ENCODE assay signal across 25 cellular contexts in the genomic region with DNA sequence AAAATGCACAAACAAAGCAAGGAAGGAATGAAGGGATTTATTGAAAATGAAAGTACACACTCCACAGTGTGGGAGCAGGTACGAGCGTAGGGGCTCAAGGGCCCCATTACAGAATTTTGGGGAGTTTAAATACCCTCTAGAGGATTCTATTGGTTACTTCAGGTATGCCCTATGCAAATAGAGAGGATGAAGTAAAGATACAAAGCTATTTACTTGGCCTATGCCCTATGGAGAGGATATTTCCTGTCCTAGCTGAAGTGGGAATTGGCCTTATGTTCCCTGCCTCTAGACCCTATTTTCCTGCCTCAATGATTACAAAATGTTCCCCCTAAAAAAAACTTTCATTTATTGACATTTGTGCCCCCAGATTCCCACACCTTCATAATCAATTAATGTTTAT. TPM values are rescaled to one million over a fixed set of nuclear protein-coding genes. Genes with fewer than 3 reads are reported as not detected.
DNase-seq lines count a peak whose midpoint lies in the region; ATAC-seq, FAIRE-seq and TF ChIP-seq lines count a peak whose summit lies in the region.
"Had no signal": no experiment of that assay in that cellular context is flagged by ENCODE, and none has a peak within 500 bp of the region (broad histone marks: within the 10 kb centered on the region; RNA-seq: fewer than 3 reads in every experiment).

No MANE protein-coding gene starts in this region.

- H2AFZ ChIP-seq in HepG2 (ENCODE audit: low read length), result no peak overlapping the region

- H3K9ac ChIP-seq in HepG2 (ENCODE audit: insufficient read depth, low read depth, low read length), result no peak overlapping the region
- H3K9ac ChIP-seq: BLaER1 had no signal

- H3K4me3 ChIP-seq in HepG2 (replicated peaks in 1 of 3; ENCODE audit: insufficient read depth in 1 of 3, low read depth in 2 of 3, low read length in 3 of 3) (no peak overlapping the region), right lobe of liver (no peak overlapping the region), gastroesophageal sphincter (no peak overlapping the region)
- H3K4me3 ChIP-seq: BLaER1, HAP-1 had no signal

- no TSS peak for BruUV-seq in HepG2 (replicated peaks; lab: Mats Ljungman, UMichigan)

- TF ChIP-seq POLR2A in HepG2 (IDR thresholded peaks at IDR 0.05; ENCODE audit: insufficient read depth in 1 of 2, low read depth in 2 of 2, low read length in 2 of 2), result no peak
- no peak for TF ChIP-seq POLR2A in right lobe of liver (IDR thresholded peaks at IDR 0.05)
- TF ChIP-seq POLR2A in gastroesophageal sphincter (IDR thresholded peaks at IDR 0.05), result no peak

- no peaks in the 10 kb centered on the region for H3K27me3 Mint-ChIP-seq in WTC11 (ENCODE audit: low read depth)

- peaks cover 15% of the 10 kb centered on the region for H3K4me1 Mint-ChIP-seq in WTC11
- H3K4me1 Mint-ChIP-seq: CD4-positive, CD25-positive, alpha-beta regulatory T cell had no signal

- H3K4me1 ChIP-seq in HepG2 (ENCODE audit: insufficient read depth, low read length), result peaks cover 12% of the 10 kb centered on the region
- no peaks in the 10 kb centered on the region for H3K4me1 ChIP-seq in right lobe of liver
- H3K4me1 ChIP-seq in gastroesophageal sphincter, result no peaks in the 10 kb centered on the region
- H3K4me1 ChIP-seq: BLaER1, HAP-1 had no signal

- H3K36me3 ChIP-seq in HepG2 (replicated peaks in 1 of 2; ENCODE audit: control insufficient read depth in 1 of 2, insufficient read depth in 2 of 2, low read length in 2 of 2), result no peaks in the 10 kb centered on the region
- H3K36me3 ChIP-seq in right lobe of liver, result no peaks in the 10 kb centered on the region
- H3K36me3 ChIP-seq in gastroesophageal sphincter, result no peaks in the 10 kb centered on the region
- H3K36me3 ChIP-seq: BLaER1, HAP-1 had no signal

- no peaks in the 10 kb centered on the region for H3K9me3 ChIP-seq in HepG2 (ENCODE audit: low read length)
- no peaks in the 10 kb centered on the region for H3K9me3 ChIP-seq in right lobe of liver
- no peaks in the 10 kb centered on the region for H3K9me3 ChIP-seq in gastroesophageal sphincter
- H3K9me3 ChIP-seq: BLaER1, HAP-1 had no signal

- no peaks in the 10 kb centered on the region for H4K20me1 ChIP-seq in HepG2 (ENCODE audit: insufficient read depth, low read length)
- H4K20me1 ChIP-seq: BLaER1 had no signal

- H3K9me3 Mint-ChIP-seq in WTC11, result no peaks in the 10 kb centered on the region
- H3K9me3 Mint-ChIP-seq: CD4-positive, CD25-positive, alpha-beta regulatory T cell; CD8-positive, alpha-beta T cell; HFFc6 had no signal

- no peak for TF ChIP-seq RAD21 in HepG2 (CRISPR knock-in tag; IDR thresholded peaks at IDR 0.05)

- no peak for TF ChIP-seq CTCF in HepG2 (CRISPR knock-in tag; IDR thresholded peaks at IDR 0.05)
- TF ChIP-seq CTCF in right lobe of liver (IDR thresholded peaks at IDR 0.05), result no peak
- TF ChIP-seq CTCF in WTC11 (IDR thresholded peaks at IDR 0.05), result no peak
- no peak for TF ChIP-seq CTCF in gastroesophageal sphincter (IDR thresholded peaks at IDR 0.05)

- H3K36me3 Mint-ChIP-seq in WTC11, result no peaks in the 10 kb centered on the region
- H3K36me3 Mint-ChIP-seq: CD4-positive, CD25-positive, alpha-beta regulatory T cell; CD8-positive, alpha-beta T cell had no signal

- TF ChIP-seq EP300 in HepG2 (IDR thresholded peaks at IDR 0.05; ENCODE audit: low read depth in 2 of 2, low read length in 2 of 2) (no peak), HepG2 (CRISPR knock-in tag; IDR thresholded peaks at IDR 0.05; ENCODE audit: borderline replicate concordance) (no peak), gastroesophageal sphincter (IDR thresholded peaks at IDR 0.05) (no peak)

- H3K4me3 Mint-ChIP-seq in WTC11, result no peak overlapping the region
- H3K4me3 Mint-ChIP-seq: B cell; CD4-positive, CD25-positive, alpha-beta regulatory T cell; CD8-positive, alpha-beta T cell; HFFc6 had no signal

- 17% methylated on average over 2 of the region's 2 CpGs for WGBS in HepG2 (ENCODE audit: low lambda C conversion rate)
- 81% methylated on average over 2 of the region's 2 CpGs for WGBS in right lobe of liver (ENCODE audit: insufficient coverage, low coverage, low lambda C conversion rate, missing lambda C conversion rate)
- WGBS in gastroesophageal sphincter (ENCODE audit: low coverage in 1 of 2), 2 donors, result 72 to 85% methylated on average over 2 of the region's 2 CpGs

- no peak for FAIRE-seq in HepG2 (lab: Jason Lieb, UNC)
- FAIRE-seq: A204.1, GM12891, GM18507, H1 had no signal

- DNase-seq in HepG2 (ENCODE audit: low spot score) (no peak), right lobe of liver (no peak), NCI-H69 (lab: John Stamatoyannopoulos, UW) (peak; percentile 18), WTC11 (ENCODE audit: low spot score) (no peak), epithelial cell of prostate (ENCODE audit: low read depth, low spot score) (no peak)
- no peak for DNase-seq in activated CD4-positive, CD25-positive, alpha-beta regulatory T cell treated with anti-CD3 and anti-CD28 coated beads, Interleukin-2, amount 50 U/mL, for 72 hours
- DNase-seq in activated CD8-positive, alpha-beta memory T cell treated with anti-CD3 and anti-CD28 coated beads, Interleukin-2, amount 50 U/mL, for 48 hours, result no peak
- DNase-seq: CD4-positive, CD25-positive, alpha-beta regulatory T cell; CD8-positive, alpha-beta T cell; DMS53; DMS79 treated with DMSO at 0.1 percent for 48 hours; GF-D8; HFFc6 had no signal

- no peaks in the 10 kb centered on the region for H3K79me2 ChIP-seq in HepG2 (ENCODE audit: insufficient read depth, low read length)

- H3K27ac ChIP-seq in HepG2 (ENCODE audit: extremely low read length, insufficient read depth, low read length) (no peak overlapping the region), right lobe of liver (no peak overlapping the region), epithelial cell of prostate (peak overlapping the region; percentile 61), gastroesophageal sphincter (no peak overlapping the region)
- H3K27ac ChIP-seq: 22Rv1, BLaER1 had no signal

- peaks cover 5 to 28% of the 10 kb centered on the region in 2 experiments; a peak in 4 of 5 replicates for H3K27me3 ChIP-seq in HepG2 (ENCODE audit: control insufficient read depth in 1 of 2, insufficient read depth in 2 of 2, low read length in 2 of 2)
- H3K27me3 ChIP-seq in right lobe of liver, result no peaks in the 10 kb centered on the region
- no peaks in the 10 kb centered on the region for H3K27me3 ChIP-seq in gastroesophageal sphincter
- H3K27me3 ChIP-seq: BLaER1 had no signal

- ATAC-seq in HepG2 (peak; percentile 55; the same call in 1 of the 3 replicates), right lobe of liver (no peak), WTC11 (peak; percentile 59), gastroesophageal sphincter (no peak)
- ATAC-seq: CD8-positive, alpha-beta T cell had no signal

- CTCF ChIA-PET in HepG2 (lab: Yijun Ruan, JAX; ENCODE audit: low intra/inter-chr PET ratio, low total read pairs), result no interaction called here
- CTCF ChIA-PET in WTC11 (lab: Charles Lee), result interaction anchor here (0.7 to 3.6 kb wide), 5 partner anchors 9 to 1050 kb away, joined by 4 to 23 read pairs (median 4); no protein-coding TSS in a partner anchor

- in situ Hi-C loops in HepG2 (cut with HindIII; ENCODE audit: extremely low pct_ligation_motif_present, low pct_unique_long_range_greater_than_20kb), result no loop called here

- H3K27ac Mint-ChIP-seq in WTC11, result no peak overlapping the region
- H3K27ac Mint-ChIP-seq: B cell; CD4-positive, CD25-positive, alpha-beta regulatory T cell; CD8-positive, alpha-beta T cell; HFFc6 had no signal

- peak overlapping the region; percentile 45 for H3K4me2 ChIP-seq in HepG2 (ENCODE audit: low read depth, low read length)
- H3K4me2 ChIP-seq: BLaER1 had no signal

- POLR2A ChIA-PET in HepG2 (lab: Yijun Ruan, JAX), result no interaction called here
- POLR2A ChIA-PET in WTC11 (lab: Charles Lee), result no interaction called here

- intact Hi-C loops in HepG2 (cut with micrococcal nuclease; ENCODE audit: unreplicated experiment), result no loop called here
- intact Hi-C loops in right lobe of liver (cut with DNase I), result no loop called here

TF ChIP-seq in HepG2, 621 proteins besides CTCF, POLR2A, EP300 and RAD21 (continues in another document):
- TF ChIP-seq ATF7 (IDR thresholded peaks at IDR 0.05) (no peak), ATF7 (CRISPR knock-in tag; IDR thresholded peaks at IDR 0.05) (no peak)

RNA-seq across cellular contexts. Expression of a gene that starts 59.7 kb away (rescaled TPM):
- not detected in 2 replicates for total RNA-seq in HepG2 (2016; rRNA removed; fragmentation: Illumina TruSeq; extraction: Trizol)
- total RNA-seq in HepG2 (2016; cell fraction: cytosol; rRNA removed; fragmentation: Illumina TruSeq; extraction: Trizol; ENCODE audit: low read depth), result not detected in 2 replicates
- total RNA-seq in HepG2 (2016; cell fraction: insoluble cytoplasmic fraction; rRNA removed; fragmentation: Illumina TruSeq; extraction: Trizol), result not detected in 2 replicates
- not detected in 2 replicates for total RNA-seq in HepG2 (2016; cell fraction: membrane; rRNA removed; fragmentation: Illumina TruSeq; extraction: Trizol)
- not detected in 2 replicates for total RNA-seq in HepG2 (2016; cell fraction: nucleus; rRNA removed; fragmentation: Illumina TruSeq; extraction: Trizol)
- polyA plus RNA-seq in HepG2 (2011; rRNA removed), result not detected in 2 replicates
- polyA plus RNA-seq in HepG2 (2011; cell fraction: cytosol; rRNA removed), result not detected in 2 replicates
- not detected in 2 replicates for polyA plus RNA-seq in HepG2 (2011; cell fraction: nucleus; rRNA removed)
- not detected in 2 replicates for polyA plus RNA-seq in HepG2 (2012)
- polyA plus RNA-seq in HepG2 (2016; cell fraction: cytosol; fragmentation: Illumina TruSeq; extraction: Trizol; ENCODE audit: low read depth), result not detected in 2 replicates
- polyA plus RNA-seq in HepG2 (2016; cell fraction: insoluble cytoplasmic fraction; fragmentation: Illumina TruSeq; extraction: Trizol; ENCODE audit: low read depth), result not detected in 2 replicates
- 0.39 TPM in 1 of 2 replicates, not detected in the other for polyA plus RNA-seq in HepG2 (2016; cell fraction: membrane; fragmentation: Illumina TruSeq; extraction: Trizol; ENCODE audit: low read depth)
- polyA plus RNA-seq in HepG2 (2016; cell fraction: nucleus; fragmentation: Illumina TruSeq; extraction: Trizol; ENCODE audit: insufficient read depth, low read depth), result not detected in 2 replicates
- not detected in 2 replicates for polyA minus RNA-seq in HepG2 (2011; rRNA and poly(A)+ RNA removed; ENCODE audit: low replicate concordance)
- polyA minus RNA-seq in HepG2 (2011; cell fraction: cytosol; rRNA and poly(A)+ RNA removed), result not detected in 2 replicates
- polyA minus RNA-seq in HepG2 (2011; cell fraction: nucleus; rRNA and poly(A)+ RNA removed), result not detected in 2 replicates
- under 1 TPM in 1 of 6 experiments, not detected in 5; 0.42 TPM for total RNA-seq in right lobe of liver
- total RNA-seq in WTC11 (2021), result not detected in 3 replicates
- total RNA-seq in gastroesophageal sphincter, result 1 to 10 TPM in 1 of 4 donors, not detected in 3; 3.5 TPM
- total RNA-seq: B cell; CD4-positive, CD25-positive, alpha-beta regulatory T cell; CD8-positive, alpha-beta T cell; Daoy; G401; H1; HFFc6 had no signal
- polyA plus RNA-seq: AG04450; CD4-positive, CD25-positive, alpha-beta regulatory T cell; H1 had no signal

Comparison
In these comparisons a context has a peak if more than half of its experiments do, and no peak if none do; other contexts are left out.
1. ATAC-seq: peak in HepG2 (single experiment) and WTC11 (single experiment); none in right lobe of liver (0 of 4) and gastroesophageal sphincter (single experiment).